31 cellular contexts compared by ENCODE assay signal in the genomic region with DNA sequence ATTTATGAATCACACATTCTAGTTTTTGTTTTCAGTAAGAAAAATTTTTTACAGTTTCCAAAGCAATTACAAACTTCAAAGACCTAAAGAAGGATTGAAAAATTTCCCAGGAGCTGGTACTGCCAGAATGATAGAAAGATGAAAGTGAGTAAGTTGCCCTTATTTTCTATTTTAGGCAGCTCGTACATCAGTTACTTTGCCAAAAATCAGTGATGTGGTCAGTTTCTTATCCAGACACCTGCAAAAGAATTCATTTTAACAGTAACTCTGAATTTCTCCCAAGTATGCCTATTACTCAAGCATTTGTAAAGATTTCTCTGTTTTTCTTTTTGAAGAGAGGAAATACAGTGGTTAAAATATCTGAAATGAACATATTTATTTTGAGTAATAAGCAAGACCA.
"Had no signal": no experiment of that assay in that cellular context is flagged by ENCODE, and none has a peak within 500 bp of the region (broad histone marks: within the 10 kb centered on the region; RNA-seq: fewer than 3 reads in every experiment).

No MANE protein-coding gene starts in this region.

- DNase-seq: Kasumi-1, KG1, MG63, NCI-H1048, NCI-H1092 treated with DMSO at 0.1 percent for 48 hours, NCI-H1105 treated with DMSO at 0.1 percent for 48 hours, NCI-H1417, NCI-H1436, NCI-H146, NCI-H1694, NCI-H187, NCI-H1930, NCI-H2029 treated with DMSO at 0.1 percent for 48 hours, NCI-H2081 treated with DMSO at 0.1 percent for 48 hours, NCI-H2107, NCI-H2171, NCI-H2227 treated with DMSO at 0.1 percent for 48 hours, NCI-H446 treated with DMSO at 0.1 percent for 48 hours, NCI-H510A, NCI-H524, NCI-H526, NCI-H69, NCI-H748 treated with DMSO at 0.1 percent for 48 hours, NCI-H82, Peyer's patch, Right ventricle myocardium superior, RPMI8226, SHP77 treated with DMSO at 0.1 percent for 48 hours, SK-N-SH, SW 1271 had no signal

- H3K4me2 ChIP-seq: SK-N-SH had no signal

- H3K9ac ChIP-seq: SK-N-SH had no signal

- H3K9me3 ChIP-seq: Peyer's patch, SJSA1, SK-N-SH had no signal

- H3K27ac ChIP-seq: Peyer's patch, SJSA1 had no signal

- H3K4me3 ChIP-seq: MG63, Peyer's patch, SJSA1 had no signal

- H3K36me3 ChIP-seq: MG63, Peyer's patch, SJSA1 had no signal

- H3K27me3 ChIP-seq: MG63, Peyer's patch, SJSA1 had no signal

- H3K4me1 ChIP-seq: Peyer's patch, SJSA1 had no signal
